ENCODE assay signal across 8 cellular contexts in genomic region chr1:179586107-179586823, GRCh38. TPM values are rescaled to one million over a fixed set of nuclear protein-coding genes. Genes with fewer than 3 reads are reported as not detected.
DNase-seq lines count a peak whose midpoint lies in the region; ATAC-seq and TF ChIP-seq lines count a peak whose summit lies in the region.

No MANE protein-coding gene starts in this region.

- H3K27me3 Mint-ChIP-seq in activated T-cell treated with anti-CD3 and anti-CD28 coated beads, Interleukin-2, amount 50 U/mL, for 24 hours = peaks cover 73% of the 10 kb centered on the region
- H3K27me3 Mint-ChIP-seq in activated T-helper 17 cell treated with anti-CD3 and anti-CD28 coated beads, Interleukin-2, amount 50 U/mL, for 72 hours = peaks cover 54% of the 10 kb centered on the region

- H3K4me1 Mint-ChIP-seq in activated T-cell treated with anti-CD3 and anti-CD28 coated beads, Interleukin-2, amount 50 U/mL, for 24 hours (ENCODE audit: low read depth) = no peaks in the 10 kb centered on the region
- H3K4me1 Mint-ChIP-seq in activated T-helper 17 cell treated with anti-CD3 and anti-CD28 coated beads, Interleukin-2, amount 50 U/mL, for 72 hours = no peaks in the 10 kb centered on the region

- H3K4me3 ChIP-seq in fibroblast of villous mesenchyme (ENCODE audit: low read depth, low read length) = peak overlapping the region; percentile 5

- DNase-seq in activated T-cell treated with anti-CD3 and anti-CD28 coated beads for 48 hours (ENCODE audit: low read depth) (peak; percentile 12), RPMI7951 (ENCODE audit: low read depth) (peak; percentile 42), fibroblast of villous mesenchyme (ENCODE audit: low read depth) (peak; percentile 3), nucleus accumbens (lab: John Stamatoyannopoulos, UW) (peak in 41 of 56 donors; percentile 13 to 83 (median 45))
- no peak for DNase-seq in activated T-cell treated with anti-CD3 and anti-CD28 coated beads, Interleukin-2, amount 50 U/mL, for 24 hours

- H3K36me3 Mint-ChIP-seq in activated T-cell treated with anti-CD3 and anti-CD28 coated beads, Interleukin-2, amount 50 U/mL, for 24 hours (ENCODE audit: low read depth) = no peaks in the 10 kb centered on the region
- H3K36me3 Mint-ChIP-seq in activated T-helper 17 cell treated with anti-CD3 and anti-CD28 coated beads, Interleukin-2, amount 50 U/mL, for 72 hours (ENCODE audit: low read depth) = no peaks in the 10 kb centered on the region

- no peak overlapping the region for H3K27ac Mint-ChIP-seq in activated T-cell treated with anti-CD3 and anti-CD28 coated beads, Interleukin-2, amount 50 U/mL, for 24 hours
- H3K27ac Mint-ChIP-seq in activated T-helper 17 cell treated with anti-CD3 and anti-CD28 coated beads, Interleukin-2, amount 50 U/mL, for 72 hours = no peak overlapping the region

- peak; percentile 20 for TF ChIP-seq CTCF in fibroblast of villous mesenchyme (IDR thresholded peaks at IDR 0.05; ENCODE audit: insufficient read depth, low read depth, low read length)

- no peak overlapping the region for H3K4me3 Mint-ChIP-seq in activated T-cell treated with anti-CD3 and anti-CD28 coated beads, Interleukin-2, amount 50 U/mL, for 24 hours
- no peak overlapping the region for H3K4me3 Mint-ChIP-seq in activated T-helper 17 cell treated with anti-CD3 and anti-CD28 coated beads, Interleukin-2, amount 50 U/mL, for 72 hours

- H3K9me3 Mint-ChIP-seq in activated T-cell treated with anti-CD3 and anti-CD28 coated beads, Interleukin-2, amount 50 U/mL, for 24 hours = no peaks in the 10 kb centered on the region
- H3K9me3 Mint-ChIP-seq in activated T-helper 17 cell treated with anti-CD3 and anti-CD28 coated beads, Interleukin-2, amount 50 U/mL, for 72 hours = no peaks in the 10 kb centered on the region

- ATAC-seq in GM19351 (IDR thresholded peaks at IDR 0.05; ENCODE audit: unreplicated experiment) = no peak
- no peak for ATAC-seq in HG02981 (IDR thresholded peaks at IDR 0.05; ENCODE audit: unreplicated experiment)
- no peak for ATAC-seq in activated T-helper 17 cell treated with anti-CD3 and anti-CD28 coated beads, Interleukin-2, amount 50 U/mL, for 72 hours (replicated peaks)

RNA-seq across cellular contexts. Expression of gene TDRD5, which starts 5.4 kb away (rescaled TPM):
- total RNA-seq in RPMI7951 (2014; rRNA removed; shearing (Covaris generic)) = not detected in 2 replicates
- not detected in 2 replicates for total RNA-seq in fibroblast of villous mesenchyme
- not detected for total RNA-seq in activated T-helper 17 cell treated with anti-CD3 and anti-CD28 coated beads, Interleukin-2, amount 50 U/mL, for 72 hours

RNA-seq across cellular contexts. Expression of gene NPHS2, which starts 10.5 kb away (rescaled TPM):
- not detected in 2 replicates for total RNA-seq in RPMI7951 (2014; rRNA removed; shearing (Covaris generic))
- total RNA-seq in fibroblast of villous mesenchyme = not detected in 2 replicates
- total RNA-seq in activated T-helper 17 cell treated with anti-CD3 and anti-CD28 coated beads, Interleukin-2, amount 50 U/mL, for 72 hours = not detected
